ENCODE assay signal across 9 cellular contexts in genomic region chr16:75043175-75043937, GRCh38.
DNase-seq lines count a peak whose midpoint lies in the region; ATAC-seq lines count a peak whose summit lies in the region.
"Had no signal": no experiment of that assay in that cellular context is flagged by ENCODE, and none has a peak within 500 bp of the region (broad histone marks: within the 10 kb centered on the region; RNA-seq: fewer than 3 reads in every experiment).

No MANE protein-coding gene starts in this region.

- DNase-seq in OCI-M2 (lab: John Stamatoyannopoulos, UW; ENCODE audit: unreplicated experiment) = peak; percentile 70
- no peak for DNase-seq in activated T-cell treated with anti-CD3 and anti-CD28 coated beads, Interleukin-2, amount 50 U/mL, for 1 hour
- no peak for DNase-seq in NCI-H2171 (lab: John Stamatoyannopoulos, UW)
- no peak for DNase-seq in SIG-M5 (lab: John Stamatoyannopoulos, UW)
- no peak for DNase-seq in cortex of kidney (lab: John Stamatoyannopoulos, UW)
- DNase-seq: NCI-H1417 treated with DMSO at 0.1 percent for 48 hours had no signal

- H3K27me3 ChIP-seq in muscle layer of duodenum (ENCODE audit: low read depth, low read length) = no peaks in the 10 kb centered on the region

- peak overlapping the region; percentile 53 for H3K27ac ChIP-seq in muscle layer of duodenum (ENCODE audit: low read length)

- H3K4me3 ChIP-seq in muscle layer of duodenum (ENCODE audit: low read depth in 1 of 2, low read length in 2 of 2) = no peak overlapping the region

- H3K9me3 ChIP-seq in muscle layer of duodenum (ENCODE audit: control insufficient read depth in 1 of 2, low read length in 2 of 2) = peaks cover 0 to 4% of the 10 kb centered on the region in 2 donors

- peaks cover 13 to 34% of the 10 kb centered on the region in 2 donors for H3K4me1 ChIP-seq in muscle layer of duodenum (ENCODE audit: control insufficient read depth in 1 of 2, insufficient read depth in 2 of 2, low read length in 2 of 2)

- no peaks in the 10 kb centered on the region for H3K36me3 ChIP-seq in muscle layer of duodenum (ENCODE audit: control insufficient read depth in 1 of 2, insufficient read depth in 2 of 2, low read length in 2 of 2)

- ATAC-seq in GM18498 (IDR thresholded peaks at IDR 0.05; ENCODE audit: unreplicated experiment) = peak; percentile 85
- peak; percentile 69 for ATAC-seq in GM21825 (IDR thresholded peaks at IDR 0.05; ENCODE audit: unreplicated experiment)
